Comparison of ENCODE assay signal across 1 cellular context in genomic region chr6:41204156-41204555, GRCh38.
TF ChIP-seq lines count a peak whose summit lies in the region.

No MANE protein-coding gene starts in this region.

TF ChIP-seq in GM23338, 12 proteins besides CTCF, POLR2A, EP300 and RAD21 (continued from another document):
- TF ChIP-seq ZNF462 (CRISPR knock-in tag; IDR thresholded peaks at IDR 0.05) (no peak), EZH2phosphoT487 (IDR thresholded peaks at IDR 0.05; ENCODE audit: unreplicated experiment) (no peak), REST (IDR thresholded peaks at IDR 0.05; ENCODE audit: unreplicated experiment) (no peak)
